17 cellular contexts compared by ENCODE assay signal in the genomic region with DNA sequence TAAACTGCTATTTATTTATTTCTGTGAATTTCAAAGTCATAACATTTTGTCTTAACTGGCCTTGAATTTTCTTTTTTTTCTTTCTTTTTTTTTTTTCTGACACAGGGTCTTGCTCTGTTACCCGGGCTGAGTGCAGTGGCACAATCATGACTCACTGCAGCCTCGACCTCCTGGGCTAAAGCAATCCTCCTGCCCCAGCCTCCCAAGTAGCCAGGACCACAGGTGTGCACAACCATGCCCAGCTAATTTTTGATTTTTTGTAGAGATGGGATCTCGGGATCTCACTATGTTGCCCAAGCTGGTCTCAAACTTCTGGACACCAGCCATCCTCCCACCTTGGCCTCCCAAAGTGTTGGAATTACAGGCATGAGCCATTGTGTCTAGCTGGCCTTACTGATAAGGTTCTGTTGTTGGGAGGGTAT.
DNase-seq lines count a peak whose midpoint lies in the region; ATAC-seq and TF ChIP-seq lines count a peak whose summit lies in the region.
"Had no signal": no experiment of that assay in that cellular context is flagged by ENCODE, and none has a peak within 500 bp of the region (broad histone marks: within the 10 kb centered on the region; RNA-seq: fewer than 3 reads in every experiment).

No MANE protein-coding gene starts in this region.

- H3K27me3 ChIP-seq in Caco-2 (replicated peaks; ENCODE audit: control insufficient read depth, insufficient read depth, low read length) = no peaks in the 10 kb centered on the region
- no peaks in the 10 kb centered on the region for H3K27me3 ChIP-seq in esophagus muscularis mucosa
- H3K27me3 ChIP-seq in right lobe of liver = no peaks in the 10 kb centered on the region
- H3K27me3 ChIP-seq in transverse colon = no peaks in the 10 kb centered on the region
- H3K27me3 ChIP-seq in GM23248 (replicated peaks; ENCODE audit: insufficient read depth) = no peaks in the 10 kb centered on the region
- H3K27me3 ChIP-seq: BLaER1 treated with 17β-estradiol and CSF1 and Interleukin-3, amounts not matched to agents 10 nM and 100 nM had no signal

- peaks cover 6% of the 10 kb centered on the region; the same call in 1 of the 2 replicates for H3K9me3 ChIP-seq in Caco-2
- no peaks in the 10 kb centered on the region for H3K9me3 ChIP-seq in esophagus muscularis mucosa
- H3K9me3 ChIP-seq in right lobe of liver = no peaks in the 10 kb centered on the region
- H3K9me3 ChIP-seq in transverse colon = no peaks in the 10 kb centered on the region
- no peaks in the 10 kb centered on the region for H3K9me3 ChIP-seq in GM23248 (ENCODE audit: low read depth)
- H3K9me3 ChIP-seq: BLaER1 treated with 17β-estradiol and CSF1 and Interleukin-3, amounts not matched to agents 10 nM and 100 nM; HAP-1 had no signal

- H4K20me1 ChIP-seq in GM23248 (ENCODE audit: insufficient read depth) = no peaks in the 10 kb centered on the region
- H4K20me1 ChIP-seq: BLaER1 treated with 17β-estradiol and CSF1 and Interleukin-3, amounts not matched to agents 10 nM and 100 nM had no signal

- BruUV-seq in Caco-2 (replicated peaks; lab: Mats Ljungman, UMichigan) = no TSS peak

- intact Hi-C loops in Caco-2 (cut with micrococcal nuclease; ENCODE audit: unreplicated experiment) (loop anchor here (1.0 kb wide), 1 partner anchor 23 kb away; no protein-coding TSS in a partner anchor), esophagus muscularis mucosa (cut with DNase I) (no loop called here), right lobe of liver (cut with DNase I) (loop anchor here in 1 of 2 donors (10.0 kb wide), 1 partner anchor 106 kb away; no protein-coding TSS in a partner anchor), transverse colon (cut with DNase I; ENCODE audit: low total_unique reads) (no loop called here)

- H3F3A ChIP-seq in GM23248 (ENCODE audit: insufficient read depth) = 0 out of 2 replicates have a peak, but pooled peaks cover 4% of the 10 kb centered on the region

- TF ChIP-seq POLR2A in esophagus muscularis mucosa (IDR thresholded peaks at IDR 0.05; ENCODE audit: low read depth) (no peak), right lobe of liver (IDR thresholded peaks at IDR 0.05) (no peak), transverse colon (IDR thresholded peaks at IDR 0.05) (no peak)

- peak overlapping the region; percentile 84 for H3K27ac Mint-ChIP-seq in Caco-2 (ENCODE audit: unreplicated experiment)
- H3K27ac Mint-ChIP-seq: B cell; CD4-positive, CD25-positive, alpha-beta regulatory T cell; CD8-positive, alpha-beta memory T cell had no signal

- TF ChIP-seq CTCF in Caco-2 (IDR thresholded peaks at IDR 0.05; ENCODE audit: insufficient read depth in 1 of 2, low read depth in 1 of 2, low read length in 1 of 2, severe bottlenecking in 1 of 2, unreplicated experiment in 1 of 2) (no peak), esophagus muscularis mucosa (IDR thresholded peaks at IDR 0.05) (no peak), right lobe of liver (IDR thresholded peaks at IDR 0.05) (no peak), transverse colon (IDR thresholded peaks at IDR 0.05) (no peak)

- CTCF ChIA-PET in Caco-2 (lab: Charles Lee) = no interaction called here

- H3K36me3 Mint-ChIP-seq in Caco-2 (ENCODE audit: insufficient read depth, unreplicated experiment) = no peaks in the 10 kb centered on the region
- H3K36me3 Mint-ChIP-seq: CD4-positive, CD25-positive, alpha-beta regulatory T cell; CD8-positive, alpha-beta memory T cell had no signal

- no peak overlapping the region for H3K9ac ChIP-seq in GM23248
- H3K9ac ChIP-seq: BLaER1 treated with 17β-estradiol and CSF1 and Interleukin-3, amounts not matched to agents 10 nM and 100 nM had no signal

- H3K27ac ChIP-seq in esophagus muscularis mucosa (replicated peaks in 1 of 4) (no peak overlapping the region), right lobe of liver (peak overlapping the region; percentile 43 to 76 (median 66)), transverse colon (peak overlapping the region; percentile 62 to 74 (median 70)), GM23248 (no peak overlapping the region)
- H3K27ac ChIP-seq: BLaER1 treated with 17β-estradiol and CSF1 and Interleukin-3, amounts not matched to agents 10 nM and 100 nM had no signal

- H3K79me2 ChIP-seq in GM23248 (ENCODE audit: insufficient read depth) = no peaks in the 10 kb centered on the region

- no peak overlapping the region for H2AFZ ChIP-seq in GM23248

- H3K4me3 ChIP-seq in Caco-2 (ENCODE audit: low read depth, low read length) = no peak overlapping the region
- no peak overlapping the region for H3K4me3 ChIP-seq in esophagus muscularis mucosa
- H3K4me3 ChIP-seq in right lobe of liver = no peak overlapping the region
- H3K4me3 ChIP-seq in transverse colon = no peak overlapping the region
- H3K4me3 ChIP-seq in GM23248 = no peak overlapping the region
- H3K4me3 ChIP-seq: BLaER1 treated with 17β-estradiol and CSF1 and Interleukin-3, amounts not matched to agents 10 nM and 100 nM; HAP-1 had no signal

- H3K4me2 ChIP-seq in GM23248 (ENCODE audit: unreplicated experiment) = no peak overlapping the region
- H3K4me2 ChIP-seq: BLaER1 treated with 17β-estradiol and CSF1 and Interleukin-3, amounts not matched to agents 10 nM and 100 nM had no signal

- no peak for ATAC-seq in right lobe of liver

- POLR2A ChIA-PET in Caco-2 (lab: Charles Lee) = no interaction called here

- H3K9me2 ChIP-seq in GM23248 (ENCODE audit: insufficient read depth) = no peaks in the 10 kb centered on the region

- DNase-seq in Caco-2 = no peak
- peak; percentile 81 for DNase-seq in esophagus muscularis mucosa (ENCODE audit: extremely low spot score)
- no peak for DNase-seq in right lobe of liver
- DNase-seq in transverse colon = no peak
- DNase-seq in C1 segment of cervical spinal cord (lab: John Stamatoyannopoulos, UW) = no peak
- DNase-seq in NCI-H748 treated with DMSO at 0.1 percent for 48 hours (lab: John Stamatoyannopoulos, UW) = no peak
- no peak for DNase-seq in GM23248
- DNase-seq: 8988T; CD4-positive, CD25-positive, alpha-beta regulatory T cell; CD8-positive, alpha-beta memory T cell; COR-L47; DMS153; DMS79; GDM1 had no signal

- peaks cover 23% of the 10 kb centered on the region for H3K4me1 Mint-ChIP-seq in Caco-2 (ENCODE audit: low read depth, unreplicated experiment)

- in situ Hi-C loops in transverse colon (cut with MboI; ENCODE audit: low pct_ligation_motif_present in 1 of 4, low pct_unique_long_range_greater_than_20kb in 1 of 4, low sequenced_read_pairs in 3 of 4) = no loop called here
- in situ Hi-C loops in GM23248 (cut with MboI) = no loop called here

- 89% methylated on average over 3 of the region's 3 CpGs for WGBS in esophagus muscularis mucosa
- 52% methylated on average over 3 of the region's 3 CpGs for WGBS in right lobe of liver (ENCODE audit: insufficient coverage, low coverage, low lambda C conversion rate, missing lambda C conversion rate)
- WGBS in transverse colon (ENCODE audit: low coverage in 1 of 2), 2 donors = 85% methylated on average over 3 of the region's 3 CpGs; no CpG with 5 or more reads in 1 of the 2 donors
- WGBS in GM23248 (ENCODE audit: low coverage in 1 of 2, low lambda C conversion rate in 2 of 2, missing lambda C conversion rate in 2 of 2), 2 experiments = 83 to 91% methylated on average over 3 of the region's 3 CpGs

- H3K27me3 Mint-ChIP-seq in Caco-2 (ENCODE audit: insufficient read depth, unreplicated experiment) = no peaks in the 10 kb centered on the region
- H3K27me3 Mint-ChIP-seq: CD8-positive, alpha-beta memory T cell had no signal

- H3K9me3 Mint-ChIP-seq in Caco-2 (ENCODE audit: unreplicated experiment) = no peaks in the 10 kb centered on the region
- H3K9me3 Mint-ChIP-seq: CD8-positive, alpha-beta memory T cell had no signal

- H3K36me3 ChIP-seq in Caco-2 (ENCODE audit: control insufficient read depth, insufficient read depth, low read length) = no peaks in the 10 kb centered on the region
- no peaks in the 10 kb centered on the region for H3K36me3 ChIP-seq in esophagus muscularis mucosa
- H3K36me3 ChIP-seq in right lobe of liver = no peaks in the 10 kb centered on the region
- H3K36me3 ChIP-seq in transverse colon = no peaks in the 10 kb centered on the region
- H3K36me3 ChIP-seq in GM23248 (ENCODE audit: low read depth) = no peaks in the 10 kb centered on the region
- H3K36me3 ChIP-seq: BLaER1 treated with 17β-estradiol and CSF1 and Interleukin-3, amounts not matched to agents 10 nM and 100 nM; HAP-1 had no signal

- H3K4me3 Mint-ChIP-seq in Caco-2 (ENCODE audit: unreplicated experiment) = no peak overlapping the region
- H3K4me3 Mint-ChIP-seq: B cell; CD4-positive, CD25-positive, alpha-beta regulatory T cell; CD8-positive, alpha-beta memory T cell had no signal

- TF ChIP-seq EP300 in esophagus muscularis mucosa (IDR thresholded peaks at IDR 0.05) (no peak), transverse colon (IDR thresholded peaks at IDR 0.05; ENCODE audit: low read depth) (no peak)

- H3K4me1 ChIP-seq in Caco-2 (peaks cover 18% of the 10 kb centered on the region), esophagus muscularis mucosa (peaks cover 1 to 7% (median 2%) of the 10 kb centered on the region in 4 donors), right lobe of liver (peaks cover 0 to 20% (median 4%) of the 10 kb centered on the region in 4 donors), transverse colon (peaks cover 1 to 15% (median 8%) of the 10 kb centered on the region in 4 donors), GM23248 (ENCODE audit: insufficient read depth) (peaks cover 11% of the 10 kb centered on the region)
- H3K4me1 ChIP-seq: HAP-1 had no signal

Comparison
In these comparisons a context has a peak if more than half of its experiments do, and no peak if none do; other contexts are left out.
1. H3K27ac ChIP-seq: peak in right lobe of liver (3 of 3) and transverse colon (4 of 4); none in esophagus muscularis mucosa (0 of 4) and GM23248 (single experiment).